ENCODE assay signal across 8 cellular contexts in the genomic region with DNA sequence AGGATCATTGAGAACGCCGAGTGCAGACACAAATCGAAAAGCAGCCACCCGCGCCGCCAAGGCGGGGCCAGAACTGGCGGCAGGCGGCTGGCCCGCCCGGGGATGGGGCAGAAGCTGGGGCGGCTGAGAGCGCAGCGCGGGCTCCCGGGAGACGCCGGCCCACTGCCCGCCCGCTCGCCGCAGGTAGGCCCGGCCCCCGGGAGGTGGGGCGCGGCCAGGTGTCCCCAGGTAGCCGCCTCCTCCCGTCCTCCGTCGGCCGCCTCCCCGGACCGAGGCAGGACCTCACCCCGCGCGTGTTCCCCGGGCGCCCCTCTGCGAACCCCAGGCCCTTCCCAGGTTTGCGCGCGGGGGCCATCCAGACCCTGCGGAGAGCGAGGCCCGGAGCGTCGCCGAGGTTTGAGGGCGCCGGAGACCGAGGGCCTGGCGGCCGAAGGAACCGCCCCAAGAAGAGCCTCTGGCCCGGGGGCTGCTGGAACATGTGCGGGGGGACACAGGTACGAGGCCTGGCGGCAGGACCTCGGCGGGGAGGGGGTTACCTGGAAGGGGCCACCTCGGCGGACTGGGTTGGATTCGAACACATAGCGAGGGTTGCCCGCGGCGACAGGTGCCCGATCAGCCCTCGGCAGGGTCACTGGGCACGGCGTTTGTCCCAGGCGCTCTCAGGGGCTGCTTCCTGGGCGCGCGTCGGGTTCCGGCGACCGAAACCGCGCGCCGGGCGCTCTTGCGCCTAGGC. TPM values are rescaled to one million over a fixed set of nuclear protein-coding genes. Genes with fewer than 3 reads are reported as not detected.
DNase-seq lines count a peak whose midpoint lies in the region; ATAC-seq and TF ChIP-seq lines count a peak whose summit lies in the region.

A gene (plus strand): TSS at position 248 of the 733 bp plus-strand sequence. CDS start 603 bp downstream, outside the sequence.

- CTCF ChIA-PET in activated naive CD4-positive, alpha-beta T cell treated with anti-CD3 and anti-CD28 coated beads for 36 hours (lab: Charles Lee): interaction anchor here (1.6 kb wide), 1 partner anchor 20 kb away, joined by 6 read pairs; no protein-coding TSS in a partner anchor

- H3K27ac Mint-ChIP-seq in CD14-positive monocyte: peak within 1 kb of the TSS; percentile 92 to 98 (median 96)
- no peak within 1 kb of the TSS for H3K27ac Mint-ChIP-seq in activated naive CD4-positive, alpha-beta T cell treated with anti-CD3 and anti-CD28 coated beads for 36 hours

- H3K9me3 Mint-ChIP-seq in CD14-positive monocyte: no peaks in the 10 kb centered on the region
- H3K9me3 Mint-ChIP-seq in activated naive CD4-positive, alpha-beta T cell treated with anti-CD3 and anti-CD28 coated beads for 36 hours: no peaks in the 10 kb centered on the region

- H3K36me3 Mint-ChIP-seq in CD14-positive monocyte: peaks cover 13 to 19% of the 10 kb centered on the region in 2 donors
- no peaks in the 10 kb centered on the region for H3K36me3 Mint-ChIP-seq in activated naive CD4-positive, alpha-beta T cell treated with anti-CD3 and anti-CD28 coated beads for 36 hours (ENCODE audit: low read depth)

- intact Hi-C loops in CD14-positive monocyte (cut with micrococcal nuclease): no loop called here
- intact Hi-C loops in activated naive CD4-positive, alpha-beta T cell treated with anti-CD3 and anti-CD28 coated beads for 36 hours (cut with micrococcal nuclease): loop anchor here (1.0 to 2.0 kb wide), 3 partner anchors 9 to 211 kb away; a partner anchor contains a TSS
- intact Hi-C loops in heart right ventricle (cut with DNase I): no loop called here
- intact Hi-C loops in posterior cingulate gyrus (cut with DNase I): no loop called here

- ATAC-seq in GM18873 (IDR thresholded peaks at IDR 0.05; ENCODE audit: low FRiP score, unreplicated experiment) (peak; percentile 60), HG03045 (IDR thresholded peaks at IDR 0.05; ENCODE audit: unreplicated experiment) (peak; percentile 90), heart right ventricle (peak; percentile 64 to 85 (median 80))

- peak within 1 kb of the TSS; percentile 42 to 78 (median 62) for H3K4me3 ChIP-seq in heart right ventricle

- peaks cover 0 to 29% (median 18%) of the 10 kb centered on the region in 7 donors for H3K27me3 ChIP-seq in heart right ventricle

- WGBS in heart right ventricle, 2 donors: 2 to 3% methylated on average over 79 to 85 of the region's 85 CpGs

- no peaks in the 10 kb centered on the region for H3K9me3 ChIP-seq in heart right ventricle

- peak within 1 kb of the TSS; percentile 97 for H3K4me3 Mint-ChIP-seq in CD14-positive monocyte
- peak within 1 kb of the TSS; percentile 87 for H3K4me3 Mint-ChIP-seq in activated naive CD4-positive, alpha-beta T cell treated with anti-CD3 and anti-CD28 coated beads for 36 hours

- H3K4me1 ChIP-seq in heart right ventricle: peaks cover 0 to 19% (median 9%) of the 10 kb centered on the region in 9 donors

- no peaks in the 10 kb centered on the region for H3K36me3 ChIP-seq in heart right ventricle

- H3K27me3 Mint-ChIP-seq in CD14-positive monocyte (ENCODE audit: low read depth in 3 of 3): peaks cover 0 to 1% (median 0%) of the 10 kb centered on the region in 3 donors
- H3K27me3 Mint-ChIP-seq in activated naive CD4-positive, alpha-beta T cell treated with anti-CD3 and anti-CD28 coated beads for 36 hours (ENCODE audit: low read depth): peaks cover 35% of the 10 kb centered on the region

- DNase-seq in CD14-positive monocyte (ENCODE audit: low spot score) (no peak), NCI-H510A (lab: John Stamatoyannopoulos, UW) (peak; percentile 59), heart right ventricle (peak; percentile 35 to 50), posterior cingulate gyrus (peak in 7 of 10 donors; percentile 12 to 91 (median 42)), NCI-H446 (lab: John Stamatoyannopoulos, UW) (no peak)
- DNase-seq in activated naive CD4-positive, alpha-beta T cell treated with anti-CD3 and anti-CD28 coated beads for 36 hours: peak; percentile 66

- H3K4me1 Mint-ChIP-seq in CD14-positive monocyte: peaks cover 31% of the 10 kb centered on the region
- peaks cover 6% of the 10 kb centered on the region for H3K4me1 Mint-ChIP-seq in activated naive CD4-positive, alpha-beta T cell treated with anti-CD3 and anti-CD28 coated beads for 36 hours (ENCODE audit: low read depth)

- peak within 1 kb of the TSS in 4 of 10 donors; percentile 4 to 79 (median 30) for H3K27ac ChIP-seq in heart right ventricle

- TF ChIP-seq CTCF in CD14-positive monocyte (IDR thresholded peaks at IDR 0.05) (no peak), heart right ventricle (IDR thresholded peaks at IDR 0.05) (no peak)

RNA-seq across cellular contexts. Expression of the gene that starts here (rescaled TPM):
- polyA plus RNA-seq in CD14-positive monocyte (1 to 10 TPM; 8.7 to 9.9 TPM), heart right ventricle (under 1 TPM; 0.14 to 0.80 TPM)
- total RNA-seq in activated naive CD4-positive, alpha-beta T cell treated with anti-CD3 and anti-CD28 coated beads for 36 hours: under 1 TPM; 0.15 to 0.19 TPM
- 1 to 10 TPM in 1 of 10 donors, under 1 TPM in 8, not detected in 1; 0.08 to 1.3 (median 0.32) TPM for total RNA-seq in heart right ventricle

Comparison
In these comparisons a context has a peak if more than half of its experiments do, and no peak if none do; other contexts are left out.
1. RNA of the gene that starts here (polyA plus RNA-seq): 8.7 to 9.9 TPM in CD14-positive monocyte; 0.14 to 0.80 TPM in heart right ventricle; every median in the first group is over 4 times any median in the second.
2. Peak in DNase-seq in activated naive CD4-positive, alpha-beta T cell treated with anti-CD3 and anti-CD28 coated beads for 36 hours; RNA of the gene not detected or under 1 TPM.
3. DNase-seq: peak in NCI-H510A (single experiment), heart right ventricle (2 of 2) and posterior cingulate gyrus (7 of 10); none in CD14-positive monocyte (single experiment) and NCI-H446 (0 of 2).
4. Peak in every context shown above with its lines, with median percentiles within 50 percentile points of each other: ATAC-seq.